8 cellular contexts compared by ENCODE assay signal in genomic region chr3:49719214-49719884, GRCh38.
A peak's percentile ranks its signal among the peaks of the same experiment; 100 is the strongest.
DNase-seq lines count a peak whose midpoint lies in the region; ATAC-seq lines count a peak whose summit lies in the region.

TSS of gene AMIGO3 (minus strand) at chr3:49719684. CDS start at chr3:49719465, 219 bp downstream.

- DNase-seq in NCI-H2171 (lab: John Stamatoyannopoulos, UW) = peak; percentile 86
- DNase-seq in cerebellar cortex (ENCODE audit: low spot score) = peak; percentile 98
- DNase-seq in islet precursor cell = peak; percentile 96
- peak; percentile 78 to 93 for DNase-seq in stimulated activated CD4-positive, alpha-beta T cell treated with anti-CD3 and anti-CD28 coated beads, Interleukin-12 subunit alpha, Interleukin-12 subunit beta, amount 100 ng/mL, for 24 hours (ENCODE audit: low read depth in 2 of 2)

- peak; percentile 40 for ATAC-seq in GM18499 (IDR thresholded peaks at IDR 0.05; ENCODE audit: insufficient read depth, unreplicated experiment)
- ATAC-seq in HG02938 (IDR thresholded peaks at IDR 0.05; ENCODE audit: unreplicated experiment) = peak; percentile 50
- peak; percentile 66 to 69 for ATAC-seq in activated CD4-positive, CD25-positive, alpha-beta regulatory T cell treated with anti-CD3 and anti-CD28 coated beads, Interleukin-2, amount 50 U/mL, for 24 hours
- ATAC-seq in HG03469 (IDR thresholded peaks at IDR 0.05; ENCODE audit: unreplicated experiment) = no peak
